Comparison of ENCODE assay signal across 9 cellular contexts in the genomic region with DNA sequence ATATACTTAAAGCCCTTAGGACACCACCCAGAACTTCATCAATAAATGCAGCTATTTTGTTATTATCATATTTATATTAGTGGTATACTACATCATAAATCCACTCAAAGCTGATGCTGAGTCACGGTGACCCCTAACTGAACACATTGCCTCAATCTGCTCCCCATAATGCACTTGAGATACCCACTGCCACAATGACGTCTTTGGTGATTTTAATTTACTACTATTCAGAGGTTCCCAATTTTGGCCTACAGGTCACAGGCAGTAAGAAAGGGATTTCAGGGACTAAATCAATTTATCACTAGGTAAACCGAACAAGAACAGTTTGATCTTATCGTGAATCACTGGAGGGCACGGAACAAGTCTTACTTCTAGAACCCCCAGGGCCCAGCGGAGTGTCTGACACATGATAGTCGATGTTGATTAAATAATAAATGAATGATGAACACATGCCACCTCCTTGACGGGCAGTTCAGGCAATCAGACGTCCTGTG. TPM values are rescaled to one million over a fixed set of nuclear protein-coding genes. Genes with fewer than 3 reads are reported as not detected.
A peak's percentile ranks its signal among the peaks of the same experiment; 100 is the strongest.
DNase-seq lines count a peak whose midpoint lies in the region; ATAC-seq and TF ChIP-seq lines count a peak whose summit lies in the region.
"Had no signal": no experiment of that assay in that cellular context is flagged by ENCODE, and none has a peak within 500 bp of the region (broad histone marks: within the 10 kb centered on the region; RNA-seq: fewer than 3 reads in every experiment).

No MANE protein-coding gene starts in this region.

- H3K9ac ChIP-seq in HUES64 (ENCODE audit: low read depth, low read length) (no peak overlapping the region), mammary epithelial cell (ENCODE audit: insufficient read depth, low read length) (no peak overlapping the region)

- dilution Hi-C loops in mammary epithelial cell (cut with HindIII; ENCODE audit: low sequenced_read_pairs) = no loop called here

- TF ChIP-seq POLR2A in GM18505 (IDR thresholded peaks at IDR 0.05; ENCODE audit: borderline replicate concordance, extremely low read depth, insufficient read depth, insufficient read length) = no peak

- H3K27me3 ChIP-seq in HUES64 (ENCODE audit: insufficient read depth, low read length) (peaks cover 5% of the 10 kb centered on the region; the same call in 1 of the 2 replicates), mammary epithelial cell (ENCODE audit: insufficient read depth, low read length) (no peaks in the 10 kb centered on the region), mononuclear cell (ENCODE audit: insufficient read depth, low read length) (no peaks in the 10 kb centered on the region)

- no peak for ATAC-seq in GM18505 (IDR thresholded peaks at IDR 0.05; ENCODE audit: unreplicated experiment)
- no peak for ATAC-seq in HG03108 (IDR thresholded peaks at IDR 0.05; ENCODE audit: unreplicated experiment)

- peaks cover 31% of the 10 kb centered on the region for H3K4me1 ChIP-seq in HUES64 (ENCODE audit: insufficient read depth, low read length)
- H3K4me1 ChIP-seq in mammary epithelial cell (ENCODE audit: insufficient read depth, low read length) = peaks cover 11% of the 10 kb centered on the region
- H3K4me1 ChIP-seq in mononuclear cell (ENCODE audit: insufficient read depth, low read length) = peaks cover 31% of the 10 kb centered on the region

- H3K27ac ChIP-seq in 22Rv1 (peak overlapping the region; percentile 90), HUES64 (ENCODE audit: low read depth, low read length) (no peak overlapping the region), mammary epithelial cell (ENCODE audit: insufficient read depth, low read depth, low read length) (no peak overlapping the region)

- peak overlapping the region; percentile 96 for H2AFZ ChIP-seq in mammary epithelial cell (ENCODE audit: low read depth, low read length)

- CTCF ChIA-PET in mammary epithelial cell (lab: Charles Lee; ENCODE audit: low non-redundant PET) = interaction anchor here (0.6 kb wide), 2 partner anchors 19 to 69 kb away, joined by 5 to 6 read pairs; no protein-coding TSS in a partner anchor

- no peak for TF ChIP-seq CTCF in 22Rv1 (IDR thresholded peaks at IDR 0.05)
- no peak for TF ChIP-seq CTCF in mammary epithelial cell (conservative IDR thresholded peaks at IDR 0.05 in 1 of 2, IDR thresholded peaks at IDR 0.05 in 1 of 2; ENCODE audit: extremely low read depth in 1 of 2, insufficient read depth in 1 of 2, low read depth in 1 of 2, low read length in 2 of 2)

- intact Hi-C loops in mammary epithelial cell (cut with micrococcal nuclease) = loop anchor here (1.0 kb wide), 2 partner anchors 71 to 157 kb away; no protein-coding TSS in a partner anchor

- DNase-seq in mammary epithelial cell = no peak
- no peak for DNase-seq in cortex of kidney (lab: John Stamatoyannopoulos, UW)
- no peak for DNase-seq in NAMALWA (ENCODE audit: low spot score)

- 0 out of 2 replicates have a peak, but pooled peaks cover 5% of the 10 kb centered on the region for H3K9me3 ChIP-seq in HUES64 (ENCODE audit: insufficient read depth, low read depth, low read length)
- H3K9me3 ChIP-seq in mammary epithelial cell (replicated peaks; ENCODE audit: insufficient read depth, low read length) = no peaks in the 10 kb centered on the region
- H3K9me3 ChIP-seq in mononuclear cell (ENCODE audit: low read depth, low read length) = no peaks in the 10 kb centered on the region

- H4K20me1 ChIP-seq in mammary epithelial cell (ENCODE audit: insufficient read depth, low read length) = no peaks in the 10 kb centered on the region

- in situ Hi-C loops in mammary epithelial cell (cut with MboI; ENCODE audit: low sequenced_read_pairs in 2 of 2) = loop anchor here (5.0 kb wide), 1 partner anchor 70 kb away; the partner anchor contains the start of gene PRKAB2 (in 2 of the 2)

- 60% methylated on average over 9 of the region's 9 CpGs for WGBS in HUES64
- 16% methylated on average over 8 of the region's 9 CpGs for WGBS in mammary epithelial cell (ENCODE audit: low coverage, missing lambda C conversion rate)

- BruUV-seq in mammary epithelial cell (replicated peaks; lab: Mats Ljungman, UMichigan) = TSS peak; percentile 51

- peaks cover 44% of the 10 kb centered on the region for H3K79me2 ChIP-seq in mammary epithelial cell (ENCODE audit: insufficient read depth, low read length)

- H3K4me3 ChIP-seq in HUES64 (ENCODE audit: low read length) (peak overlapping the region; percentile 85), mammary epithelial cell (replicated peaks in 1 of 3; ENCODE audit: insufficient read depth in 1 of 3, low read depth in 2 of 3, low read length in 3 of 3) (peak overlapping the region in 2 of 3 experiments; percentile 41 to 93), mononuclear cell (ENCODE audit: low read length) (peak overlapping the region; percentile 88)

- H3K36me3 ChIP-seq in HUES64 (ENCODE audit: insufficient read depth, low read length) = no peaks in the 10 kb centered on the region
- H3K36me3 ChIP-seq in mammary epithelial cell (ENCODE audit: insufficient read depth, low read length) = no peaks in the 10 kb centered on the region

- H3K4me2 ChIP-seq in mammary epithelial cell (ENCODE audit: insufficient read depth, low read depth, low read length) = peak overlapping the region; percentile 89

RNA-seq across cellular contexts. Expression of gene CHD1L, which starts 0.5 kb away (rescaled TPM):
- polyA plus RNA-seq in HUES64 (2013, experiment 1 of 2) = 41.2 TPM
- polyA plus RNA-seq in HUES64 (2013, experiment 2 of 2) = 48.3 TPM
- total RNA-seq in mammary epithelial cell = 10 to 100 TPM; 33.0 to 50.9 TPM
- polyA plus RNA-seq in mammary epithelial cell = 26.0 TPM
- polyA minus RNA-seq in mammary epithelial cell = 25.7 TPM
- 22.6 TPM for total RNA-seq in mononuclear cell

RNA-seq across cellular contexts. Expression of gene FMO5, which starts 16.9 kb away (rescaled TPM):
- 1.3 TPM for polyA plus RNA-seq in HUES64 (2013, experiment 1 of 2)
- polyA plus RNA-seq in HUES64 (2013, experiment 2 of 2) = 1.0 TPM
- total RNA-seq in mammary epithelial cell = 1 to 10 TPM in 1 of 2 donors, under 1 TPM in 1; 0.94 to 1.3 TPM
- 0.58 TPM for polyA plus RNA-seq in mammary epithelial cell
- not detected for polyA minus RNA-seq in mammary epithelial cell
- 3.5 TPM for total RNA-seq in mononuclear cell
- total RNA-seq: bronchial epithelial cell had no signal
